Comparison of ENCODE assay signal across 8 cellular contexts in genomic region chr7:100429637-100430449, GRCh38. TPM values are rescaled to one million over a fixed set of nuclear protein-coding genes. Genes with fewer than 3 reads are reported as not detected.
A peak's percentile ranks its signal among the peaks of the same experiment; 100 is the strongest.
DNase-seq lines count a peak whose midpoint lies in the region; ATAC-seq, FAIRE-seq and TF ChIP-seq lines count a peak whose summit lies in the region.

TSS of gene MEPCE (plus strand) at chr7:100429831. CDS start at chr7:100430019, 188 bp downstream.

- H2AFZ ChIP-seq in IMR-90 (replicated peaks; ENCODE audit: low read length, poor library complexity) (peak within 1 kb of the TSS; percentile 90), OCI-LY3 (ENCODE audit: low read depth, low read length) (0 out of 2 replicates have a peak within 1 kb of the TSS, but pooled peaks have one; percentile 33)

- TF ChIP-seq RAD21 in IMR-90 (IDR thresholded peaks at IDR 0.05; ENCODE audit: low read length): no peak

- POLR2A ChIA-PET in Caco-2 (lab: Charles Lee) (interaction anchor here (0.6 to 2.3 kb wide), 9 partner anchors 15 to 460 kb away, joined by 3 to 24 read pairs (median 5); partner anchors contain the start of genes AGFG2, FBXO24, LRCH4 and MOSPD3), IMR-90 (lab: Charles Lee; ENCODE audit: unreplicated experiment) (interaction anchor here (0.6 kb wide), 2 partner anchors 91 to 205 kb away, joined by 6 to 13 read pairs; no protein-coding TSS in a partner anchor)

- H3K4me1 Mint-ChIP-seq in Caco-2 (ENCODE audit: low read depth, unreplicated experiment) (peaks cover 18% of the 10 kb centered on the region), mesothelial cell of epicardium (peaks cover 34% of the 10 kb centered on the region)

- FAIRE-seq in endometrium (lab: Jason Lieb, UNC): peak; percentile 91

- H3K27ac ChIP-seq in IMR-90 (ENCODE audit: insufficient read depth, low read length) (peak within 1 kb of the TSS; percentile 97), OCI-LY3 (ENCODE audit: low read length) (peak within 1 kb of the TSS; percentile 96)

- CTCF ChIA-PET in Caco-2 (lab: Charles Lee) (interaction anchor here (1.1 to 1.9 kb wide), 5 partner anchors 21 to 422 kb away, joined by 3 to 7 read pairs (median 6); partner anchors contain the start of genes AP4M1 and SLC12A9), IMR-90 (lab: Yijun Ruan, JAX) (interaction anchor here (0.7 to 1.4 kb wide), 2 partner anchors 10 to 28 kb away, joined by 3 to 4 read pairs; no protein-coding TSS in a partner anchor)

- H2BK20ac ChIP-seq in IMR-90 (ENCODE audit: low read depth, low read length): no peak within 1 kb of the TSS

- H3K79me1 ChIP-seq in IMR-90 (ENCODE audit: low read depth in 1 of 2, low read length in 2 of 2): peaks cover 10 to 46% of the 10 kb centered on the region in 2 experiments

- H3K56ac ChIP-seq in IMR-90 (ENCODE audit: extremely low read depth, insufficient read depth, low read length): peak within 1 kb of the TSS; percentile 98

- H3K4me2 ChIP-seq in IMR-90 (ENCODE audit: low read depth, low read length): peak within 1 kb of the TSS; percentile 85
- peak within 1 kb of the TSS; percentile 82 for H3K4me2 ChIP-seq in OCI-LY3 (ENCODE audit: low read length)

- intact Hi-C loops in Caco-2 (cut with micrococcal nuclease; ENCODE audit: unreplicated experiment) (loop anchor here (2.0 kb wide), 1 partner anchor 109 kb away; the partner anchor contains the start of gene AGFG2), IMR-90 (cut with micrococcal nuclease) (no loop called here)

- H3K14ac ChIP-seq in IMR-90 (replicated peaks; ENCODE audit: low read depth, low read length): peak within 1 kb of the TSS; percentile 100

- in situ Hi-C loops in IMR-90 (cut with MboI; ENCODE audit: low sequenced_read_pairs): loop anchor here (25.0 kb wide), 1 partner anchor 682 kb away; no protein-coding TSS in a partner anchor

- peak within 1 kb of the TSS; percentile 89 for H3K18ac ChIP-seq in IMR-90 (ENCODE audit: low read depth, low read length)

- dilution Hi-C loops in IMR-90 (cut with HindIII; ENCODE audit: low sequenced_read_pairs, unreplicated experiment): no loop called here

- no peak for TF ChIP-seq POLR2A in IMR-90 (IDR thresholded peaks at IDR 0.05; ENCODE audit: low read depth, low read length)

- H4K5ac ChIP-seq in IMR-90 (ENCODE audit: low read depth, low read length): peak within 1 kb of the TSS; percentile 87

- BruUV-seq in Caco-2 (replicated peaks; lab: Mats Ljungman, UMichigan): TSS peak; percentile 58
- TSS peak; percentile 37 for BruUV-seq in IMR-90 (replicated peaks; lab: Mats Ljungman, UMichigan)

- DNase-seq in Caco-2: peak; percentile 97 to 98
- DNase-seq in IMR-90: peak; percentile 96
- DNase-seq in activated CD8-positive, alpha-beta memory T cell treated with anti-CD3 and anti-CD28 coated beads, Interleukin-2, amount 50 U/mL, for 48 hours: peak; percentile 100
- DNase-seq in mesothelial cell of epicardium (ENCODE audit: low spot score in 2 of 2, unreplicated experiment in 2 of 2): peak; percentile 100
- peak; percentile 100 for DNase-seq in stimulated activated CD8-positive, alpha-beta memory T cell treated with anti-CD3 and anti-CD28 coated beads, Interleukin-15, amount 100 ng/mL, for 24 hours (ENCODE audit: low read depth)

- peaks cover 13% of the 10 kb centered on the region for H3K9me1 ChIP-seq in IMR-90 (ENCODE audit: insufficient read depth, low read length)

- H2AK5ac ChIP-seq in IMR-90 (ENCODE audit: low read depth, low read length): peak within 1 kb of the TSS; percentile 99

- peak within 1 kb of the TSS; percentile 98 for H3K23ac ChIP-seq in IMR-90 (ENCODE audit: low read depth, low read length)

- peak; percentile 33 for ATAC-seq in GM21447 (IDR thresholded peaks at IDR 0.05; ENCODE audit: unreplicated experiment)
- peak; percentile 60 for ATAC-seq in IMR-90 (ENCODE audit: low read depth)

- H3K36me3 Mint-ChIP-seq in Caco-2 (ENCODE audit: insufficient read depth, unreplicated experiment) (peaks cover 60% of the 10 kb centered on the region), mesothelial cell of epicardium (peaks cover 6% of the 10 kb centered on the region)

- H3K4me3 ChIP-seq in Caco-2 (ENCODE audit: low read depth, low read length) (peak within 1 kb of the TSS; percentile 88), IMR-90 (ENCODE audit: insufficient read depth, low read depth, low read length) (peak within 1 kb of the TSS; percentile 64), OCI-LY3 (ENCODE audit: low read length) (peak within 1 kb of the TSS; percentile 86)

- no peaks in the 10 kb centered on the region for H3K9me3 ChIP-seq in Caco-2
- H3K9me3 ChIP-seq in IMR-90 (ENCODE audit: control insufficient read depth, insufficient read depth, low read length): no peaks in the 10 kb centered on the region
- H3K9me3 ChIP-seq in OCI-LY3 (ENCODE audit: insufficient read depth, low read length): no peaks in the 10 kb centered on the region

- H3K4me1 ChIP-seq in Caco-2: 0 out of 2 replicates have a peak, but pooled peaks cover 10% of the 10 kb centered on the region
- peaks cover 7% of the 10 kb centered on the region; the same call in 1 of the 2 replicates for H3K4me1 ChIP-seq in IMR-90 (ENCODE audit: control insufficient read depth, insufficient read depth, low read length)
- H3K4me1 ChIP-seq in OCI-LY3 (ENCODE audit: low read length): peaks cover 43% of the 10 kb centered on the region

- 0% methylated on average over 31 of the region's 94 CpGs; no CpG with 5 or more reads in 1 of the 2 experiments for WGBS in IMR-90 (ENCODE audit: extremely low coverage in 2 of 2, insufficient read length in 1 of 2), 2 experiments

- H2AK9ac ChIP-seq in IMR-90 (replicated peaks; ENCODE audit: low read depth, low read length, poor library complexity): peak within 1 kb of the TSS; percentile 99

- peak within 1 kb of the TSS; percentile 97 for H3K4ac ChIP-seq in IMR-90 (ENCODE audit: low read depth, low read length)

- TF ChIP-seq CTCF in Caco-2 (IDR thresholded peaks at IDR 0.05; ENCODE audit: insufficient read depth in 1 of 2, low read depth in 1 of 2, low read length in 1 of 2, severe bottlenecking in 1 of 2, unreplicated experiment in 1 of 2) (no peak), IMR-90 (conservative IDR thresholded peaks at IDR 0.05; ENCODE audit: low read depth, low read length) (no peak), OCI-LY3 (IDR thresholded peaks at IDR 0.05; ENCODE audit: low read depth, low read length) (no peak), mesothelial cell of epicardium (IDR thresholded peaks at IDR 0.05; ENCODE audit: unreplicated experiment) (peak; percentile 7)

- peak within 1 kb of the TSS; percentile 73 to 99 for H4K8ac ChIP-seq in IMR-90 (ENCODE audit: low read depth in 2 of 2, low read length in 2 of 2)

- no peaks in the 10 kb centered on the region; the same call in 1 of the 2 replicates for H3K36me3 ChIP-seq in Caco-2 (ENCODE audit: control insufficient read depth, insufficient read depth, low read length)
- H3K36me3 ChIP-seq in IMR-90 (ENCODE audit: control insufficient read depth, insufficient read depth, low read length): peaks cover 26% of the 10 kb centered on the region
- H3K36me3 ChIP-seq in OCI-LY3 (replicated peaks; ENCODE audit: low read depth, low read length): peaks cover 39% of the 10 kb centered on the region

- H3K9ac ChIP-seq in IMR-90 (ENCODE audit: low read depth, low read length): peak within 1 kb of the TSS; percentile 95
- H3K9ac ChIP-seq in OCI-LY3 (ENCODE audit: low read length): peak within 1 kb of the TSS; percentile 99

- no peaks in the 10 kb centered on the region for H3K9me3 Mint-ChIP-seq in Caco-2 (ENCODE audit: unreplicated experiment)
- no peaks in the 10 kb centered on the region for H3K9me3 Mint-ChIP-seq in mesothelial cell of epicardium

- peak within 1 kb of the TSS; percentile 89 for H3K4me3 Mint-ChIP-seq in Caco-2 (ENCODE audit: unreplicated experiment)
- H3K4me3 Mint-ChIP-seq in mesothelial cell of epicardium: peak within 1 kb of the TSS; percentile 90

- peaks cover 54% of the 10 kb centered on the region for H3K79me2 ChIP-seq in OCI-LY3 (ENCODE audit: low read length)

- peaks cover 13% of the 10 kb centered on the region for H4K20me1 ChIP-seq in IMR-90 (ENCODE audit: insufficient read depth, low read length)
- peaks cover 26% of the 10 kb centered on the region for H4K20me1 ChIP-seq in OCI-LY3 (ENCODE audit: insufficient read depth, low read length)

- H4K91ac ChIP-seq in IMR-90 (ENCODE audit: insufficient read depth, low read depth, low read length): peak within 1 kb of the TSS; percentile 99

- H2BK15ac ChIP-seq in IMR-90 (ENCODE audit: low read depth, low read length): peak within 1 kb of the TSS; percentile 79; the same call in 1 of the 3 replicates

- peak within 1 kb of the TSS; percentile 95 for H2BK120ac ChIP-seq in IMR-90 (ENCODE audit: low read depth, low read length)

- H2BK5ac ChIP-seq in IMR-90 (ENCODE audit: low read depth, low read length, poor library complexity, severe bottlenecking): peak within 1 kb of the TSS; percentile 96

- H3K27me3 ChIP-seq in Caco-2 (replicated peaks; ENCODE audit: control insufficient read depth, insufficient read depth, low read length) (no peaks in the 10 kb centered on the region), IMR-90 (ENCODE audit: control insufficient read depth, insufficient read depth, low read length) (no peaks in the 10 kb centered on the region), OCI-LY3 (ENCODE audit: low read depth, low read length) (no peaks in the 10 kb centered on the region)

- H3K27ac Mint-ChIP-seq in Caco-2 (ENCODE audit: unreplicated experiment) (peak within 1 kb of the TSS; percentile 99), mesothelial cell of epicardium (peak within 1 kb of the TSS; percentile 100)

- peaks cover 4% of the 10 kb centered on the region for H3K27me3 Mint-ChIP-seq in Caco-2 (ENCODE audit: insufficient read depth, unreplicated experiment)
- H3K27me3 Mint-ChIP-seq in mesothelial cell of epicardium (ENCODE audit: low read depth): peaks cover 1% of the 10 kb centered on the region

TF ChIP-seq in IMR-90, 13 proteins besides CTCF, POLR2A, EP300 and RAD21 (continues in another document):
- TF ChIP-seq BHLHE40 (IDR thresholded peaks at IDR 0.05; ENCODE audit: low read depth, low read length) (no peak), ELK1 (IDR thresholded peaks at IDR 0.05; ENCODE audit: borderline replicate concordance, low read depth, low read length) (no peak), CEBPB (IDR thresholded peaks at IDR 0.05; ENCODE audit: low read depth, low read length) (no peak)

RNA-seq across cellular contexts. Expression of gene MEPCE, which starts in this region (rescaled TPM):
- total RNA-seq in Caco-2 (2022): 41.0 and 43.3 TPM in 2 replicates
- 20.3 and 22.9 TPM in 2 replicates for total RNA-seq in IMR-90 (2012; rRNA removed)
- polyA plus RNA-seq in IMR-90 (2012; rRNA removed): 17.6 and 18.2 TPM in 2 replicates
- polyA plus RNA-seq in IMR-90 (2012; cell fraction: cytosol; rRNA removed): 13.7 and 14.6 TPM in 2 replicates
- 23.5 and 26.5 TPM in 2 replicates for polyA plus RNA-seq in IMR-90 (2012; cell fraction: nucleus; rRNA removed; ENCODE audit: low replicate concordance)
- 34.7 to 38.5 TPM (median 38.4 TPM) in 3 replicates for total RNA-seq in mesothelial cell of epicardium

Comparison
In these comparisons a context has a peak if more than half of its experiments do, and no peak if none do; other contexts are left out.
1. Peak in every context shown above with its lines: DNase-seq, ATAC-seq, H3K4me3 ChIP-seq and H3K27ac ChIP-seq.